In genomic region chr7:52502281-52502680, GRCh38 we compare ENCODE assay signal across 26 cellular contexts.
DNase-seq lines count a peak whose midpoint lies in the region; FAIRE-seq and TF ChIP-seq lines count a peak whose summit lies in the region.
"Had no signal": no experiment of that assay in that cellular context is flagged by ENCODE, and none has a peak within 500 bp of the region (broad histone marks: within the 10 kb centered on the region; RNA-seq: fewer than 3 reads in every experiment).

No MANE protein-coding gene starts in this region.

- H3K27ac Mint-ChIP-seq in MCF 10A (ENCODE audit: low read depth, unreplicated experiment), result peak overlapping the region; percentile 80
- H3K27ac Mint-ChIP-seq: CD8-positive, alpha-beta T cell; IgD-negative memory B cell; T-cell had no signal

- no peak overlapping the region for H3K27ac ChIP-seq in breast epithelium
- H3K27ac ChIP-seq in thymus (ENCODE audit: low read depth), result peak overlapping the region; percentile 53
- H3K27ac ChIP-seq: C4-2B, HL-60, KMS-11 had no signal

- H3K4me3 ChIP-seq in breast epithelium (no peak overlapping the region), thymus (ENCODE audit: low read length) (no peak overlapping the region)

- CTCF ChIA-PET in MCF 10A (lab: Yijun Ruan, JAX), result no interaction called here

- H3K4me3 Mint-ChIP-seq in MCF 10A (ENCODE audit: unreplicated experiment), result no peak overlapping the region
- H3K4me3 Mint-ChIP-seq: CD8-positive, alpha-beta T cell; IgD-negative memory B cell; T-cell had no signal

- no peaks in the 10 kb centered on the region for H3K9me3 Mint-ChIP-seq in MCF 10A (ENCODE audit: unreplicated experiment)
- H3K9me3 Mint-ChIP-seq: CD8-positive, alpha-beta T cell had no signal

- TF ChIP-seq POLR2A in breast epithelium (IDR thresholded peaks at IDR 0.05), result no peak

- H3K27me3 Mint-ChIP-seq in MCF 10A (ENCODE audit: insufficient read depth, unreplicated experiment), result no peaks in the 10 kb centered on the region
- H3K27me3 Mint-ChIP-seq: IgD-negative memory B cell, T-cell had no signal

- DNase-seq in MCF 10A (ENCODE audit: unreplicated experiment) (no peak), breast epithelium (ENCODE audit: low spot score in 2 of 2) (no peak), NAMALWA (ENCODE audit: low spot score) (peak; percentile 19), head of caudate nucleus (peak in 28 of 42 donors; percentile 3 to 51 (median 25)), D721Med (ENCODE audit: insufficient read length, low spot score) (no peak), midbrain (lab: John Stamatoyannopoulos, UW) (no peak)
- no peak for DNase-seq in activated CD4-positive, alpha-beta T cell treated with anti-CD3 and anti-CD28 coated beads, Interleukin-2, amount 50 U/mL, for 4 hours
- DNase-seq: Caco-2; CD8-positive, alpha-beta T cell; DMS 273 treated with DMSO at 0.1 percent for 48 hours; H7; NCI-H1092; NCI-H1417 treated with DMSO at 0.1 percent for 48 hours; NCI-H187; NCI-H2081 treated with DMSO at 0.1 percent for 48 hours; NCI-H446; NCI-H524 treated with DMSO at 0.1 percent for 48 hours; NCI-H774; T-cell had no signal

- H3K36me3 ChIP-seq in breast epithelium, result no peaks in the 10 kb centered on the region
- H3K36me3 ChIP-seq in thymus (ENCODE audit: control insufficient read depth, insufficient read depth), result no peaks in the 10 kb centered on the region

- WGBS in thymus, result 93% methylated on average over 4 of the region's 4 CpGs

- H3K9me3 ChIP-seq in breast epithelium (no peaks in the 10 kb centered on the region), thymus (ENCODE audit: control insufficient read depth) (no peaks in the 10 kb centered on the region)
- H3K9me3 ChIP-seq: Caco-2 had no signal

- POLR2A ChIA-PET in MCF 10A (lab: Yijun Ruan, JAX), result no interaction called here

- peaks cover 32% of the 10 kb centered on the region for H3K4me1 Mint-ChIP-seq in MCF 10A (ENCODE audit: insufficient read depth, unreplicated experiment)
- H3K4me1 Mint-ChIP-seq: T-cell had no signal

- no peak for FAIRE-seq in D721Med (lab: Jason Lieb, UNC)
- FAIRE-seq: GM18507, RCC 7860 had no signal

- H3K4me1 ChIP-seq in breast epithelium (no peaks in the 10 kb centered on the region), thymus (ENCODE audit: control insufficient read depth, insufficient read depth, low read length) (peaks cover 2% of the 10 kb centered on the region)
- H3K4me1 ChIP-seq: Caco-2 had no signal

- intact Hi-C loops in MCF 10A (cut with micrococcal nuclease) (loop anchor here (5.0 kb wide), 1 partner anchor 35 kb away; no protein-coding TSS in a partner anchor), breast epithelium (cut with DNase I; ENCODE audit: low total_unique reads) (no loop called here), head of caudate nucleus (cut with DNase I) (no loop called here)

- H3K36me3 Mint-ChIP-seq in MCF 10A (ENCODE audit: insufficient read depth, unreplicated experiment), result peaks cover 5% of the 10 kb centered on the region
- H3K36me3 Mint-ChIP-seq: CD8-positive, alpha-beta T cell; IgD-negative memory B cell; T-cell had no signal

- no TSS peak for BruUV-seq in MCF 10A (replicated peaks; lab: Mats Ljungman, UMichigan)

- TF ChIP-seq CTCF in MCF 10A (IDR thresholded peaks at IDR 0.05; ENCODE audit: unreplicated experiment), result no peak
- no peak for TF ChIP-seq CTCF in breast epithelium (IDR thresholded peaks at IDR 0.05)
- no peak for TF ChIP-seq CTCF in D721Med (IDR thresholded peaks at IDR 0.05; ENCODE audit: insufficient read depth, missing control alignments)

- H3K27me3 ChIP-seq in breast epithelium (no peaks in the 10 kb centered on the region), thymus (ENCODE audit: control insufficient read depth, insufficient read depth) (no peaks in the 10 kb centered on the region)

Comparison
In these comparisons a context has a peak if more than half of its experiments do, and no peak if none do; other contexts are left out.
1. DNase-seq: peak in NAMALWA (single experiment) and head of caudate nucleus (28 of 42); none in MCF 10A (single experiment), breast epithelium (0 of 2), D721Med (single experiment), activated CD4-positive, alpha-beta T cell treated with anti-CD3 and anti-CD28 coated beads, Interleukin-2, amount 50 U/mL, for 4 hours (0 of 2) and midbrain (single experiment).